Comparison of ENCODE assay signal across 15 cellular contexts in genomic region chr5:80963966-80964481, GRCh38. TPM values are rescaled to one million over a fixed set of nuclear protein-coding genes. Genes with fewer than 3 reads are reported as not detected.
DNase-seq lines count a peak whose midpoint lies in the region; ATAC-seq and TF ChIP-seq lines count a peak whose summit lies in the region.
"Had no signal": no experiment of that assay in that cellular context is flagged by ENCODE, and none has a peak within 500 bp of the region (broad histone marks: within the 10 kb centered on the region; RNA-seq: fewer than 3 reads in every experiment).

No MANE protein-coding gene starts in this region.

- H3K9ac ChIP-seq in SK-N-MC (ENCODE audit: insufficient read length): no peak overlapping the region
- H3K9ac ChIP-seq: BLaER1 had no signal

- ATAC-seq in Right ventricle myocardium superior (ENCODE audit: poor library complexity): no peak
- ATAC-seq in HG02938 (IDR thresholded peaks at IDR 0.05; ENCODE audit: unreplicated experiment): no peak
- ATAC-seq in GM19395 (IDR thresholded peaks at IDR 0.05; ENCODE audit: unreplicated experiment): no peak
- ATAC-seq: gastroesophageal sphincter had no signal

- intact Hi-C loops in left ventricle myocardium inferior (cut with micrococcal nuclease): no loop called here
- intact Hi-C loops in Right ventricle myocardium superior (cut with DNase I): loop anchor here (10.0 kb wide), 1 partner anchor 101 kb away; no protein-coding TSS in a partner anchor
- intact Hi-C loops in thyroid gland (cut with DNase I): no loop called here

- H3K27me3 ChIP-seq in left ventricle myocardium inferior (ENCODE audit: low read depth): peaks cover 55% of the 10 kb centered on the region
- H3K27me3 ChIP-seq in thyroid gland: no peaks in the 10 kb centered on the region
- H3K27me3 ChIP-seq: BLaER1 had no signal

- H3K4me1 ChIP-seq in left ventricle myocardium inferior: peaks cover 38% of the 10 kb centered on the region
- H3K4me1 ChIP-seq in thyroid gland: peaks cover 27 to 44% of the 10 kb centered on the region in 2 donors

- no peak for TF ChIP-seq POLR2A in thyroid gland (IDR thresholded peaks at IDR 0.05)

- no peaks in the 10 kb centered on the region for H3K36me3 ChIP-seq in left ventricle myocardium inferior
- H3K36me3 ChIP-seq in SK-N-MC (ENCODE audit: insufficient read depth, low read length): no peaks in the 10 kb centered on the region
- H3K36me3 ChIP-seq in thyroid gland: no peaks in the 10 kb centered on the region
- H3K36me3 ChIP-seq: BLaER1, gastroesophageal sphincter, suprapubic skin had no signal

- 52 to 75% methylated on average over 3 of the region's 3 CpGs for WGBS in thyroid gland, 2 donors

- H3K9me3 ChIP-seq in left ventricle myocardium inferior (replicated peaks) (no peaks in the 10 kb centered on the region), SK-N-MC (ENCODE audit: low read depth, low read length) (no peaks in the 10 kb centered on the region), thyroid gland (no peaks in the 10 kb centered on the region)
- H3K9me3 ChIP-seq: gastroesophageal sphincter, suprapubic skin had no signal

- H3K27ac ChIP-seq in left ventricle myocardium inferior (replicated peaks) (peak overlapping the region; percentile 86), SK-N-MC (no peak overlapping the region), thyroid gland (peak overlapping the region; percentile 12 to 92 (median 50))
- H3K27ac ChIP-seq: BLaER1, suprapubic skin had no signal

- DNase-seq in left ventricle myocardium inferior (no peak), Right ventricle myocardium superior (no peak), SK-N-MC (ENCODE audit: low read depth, low spot score) (no peak), fibroblast of gingiva (ENCODE audit: low read depth) (peak; percentile 51), thyroid gland (no peak), hippocampal formation (lab: John Stamatoyannopoulos, UW) (no peak)
- DNase-seq: activated CD8-positive, alpha-beta memory T cell treated with anti-CD3 and anti-CD28 coated beads, Interleukin-2, amount 50 U/mL, for 48 hours; GOT3; NCI-H2081; stimulated activated CD4-positive, alpha-beta T cell treated with anti-CD3 and anti-CD28 coated beads, Interleukin-4, amount 100 ng/mL, for 4 hours had no signal

- TF ChIP-seq CTCF in left ventricle myocardium inferior (IDR thresholded peaks at IDR 0.05; ENCODE audit: borderline replicate concordance): no peak
- no peak for TF ChIP-seq CTCF in thyroid gland (IDR thresholded peaks at IDR 0.05)

- H3K4me3 ChIP-seq in left ventricle myocardium inferior (peak overlapping the region; percentile 73), SK-N-MC (peak overlapping the region; percentile 65), thyroid gland (replicated peaks in 1 of 3) (no peak overlapping the region)
- H3K4me3 ChIP-seq: BLaER1, gastroesophageal sphincter, suprapubic skin had no signal

RNA-seq across cellular contexts. Expression of gene RASGRF2, which starts 3.9 kb away (rescaled TPM):
- 4.8 TPM for total RNA-seq in left ventricle myocardium inferior
- 6.4 TPM for total RNA-seq in Right ventricle myocardium superior
- 10 to 100 TPM in 3 of 4 donors, 1 to 10 TPM in 1; 9.2 to 18.8 (median 14.8) TPM for total RNA-seq in thyroid gland

Comparison
In these comparisons a context has a peak if more than half of its experiments do, and no peak if none do; other contexts are left out.
1. H3K4me3 ChIP-seq: peak in left ventricle myocardium inferior (single experiment) and SK-N-MC (single experiment); none in thyroid gland (0 of 3).